Comparison of ENCODE assay signal across 17 cellular contexts in the genomic region with DNA sequence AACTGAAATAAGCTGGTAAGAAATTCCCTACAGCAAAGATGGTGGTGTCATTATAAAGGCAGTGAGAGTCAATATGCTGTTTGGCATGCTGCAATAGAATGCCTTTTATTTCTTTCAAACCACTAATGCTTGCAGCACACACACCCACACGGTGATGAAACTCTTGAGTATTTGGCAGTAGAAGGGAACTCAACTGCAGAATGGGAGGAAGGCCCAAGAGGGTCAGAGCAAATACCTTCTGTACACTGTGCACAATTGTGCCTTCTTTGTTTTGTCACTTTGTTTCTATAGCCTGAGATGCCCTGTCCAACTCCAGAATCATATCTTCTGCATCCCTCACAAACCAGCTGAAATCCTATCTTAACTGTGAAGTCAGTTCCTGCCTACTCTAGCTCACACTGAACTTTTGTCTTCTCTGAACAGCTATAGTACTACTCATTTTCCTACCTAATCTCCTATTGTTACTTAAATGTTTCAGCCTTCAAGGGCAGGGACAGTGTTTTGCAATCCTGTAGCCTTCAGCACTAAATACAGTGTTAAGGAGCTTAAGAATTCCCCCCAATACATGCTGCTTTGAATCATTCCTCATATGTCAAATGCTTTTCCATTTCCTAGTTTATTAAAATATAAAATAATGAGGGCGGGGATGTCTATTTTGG. TPM values are rescaled to one million over a fixed set of nuclear protein-coding genes. Genes with fewer than 3 reads are reported as not detected.
DNase-seq lines count a peak whose midpoint lies in the region; ATAC-seq and TF ChIP-seq lines count a peak whose summit lies in the region.
"Had no signal": no experiment of that assay in that cellular context is flagged by ENCODE, and none has a peak within 500 bp of the region (broad histone marks: within the 10 kb centered on the region; RNA-seq: fewer than 3 reads in every experiment).

No MANE protein-coding gene starts in this region.

- H3K4me1 Mint-ChIP-seq in CD8-positive, alpha-beta T cell (ENCODE audit: low read depth) = no peaks in the 10 kb centered on the region

- POLR2A ChIA-PET in CD8-positive, alpha-beta T cell (lab: Charles Lee) = interaction anchor here (0.6 kb wide), 1 partner anchor 252 kb away, joined by 4 read pairs; no protein-coding TSS in a partner anchor

- H3K79me2 ChIP-seq in osteoblast (ENCODE audit: insufficient read depth, low read length) = peaks cover 23% of the 10 kb centered on the region

- CTCF ChIA-PET in CD8-positive, alpha-beta T cell (lab: Charles Lee) = interaction anchor here (0.6 to 1.4 kb wide), 3 partner anchors 12 to 78 kb away, joined by 3 to 5 read pairs (median 3); no protein-coding TSS in a partner anchor

- no peak overlapping the region for H2AFZ ChIP-seq in osteoblast (ENCODE audit: low read length)

- no peak for TF ChIP-seq CTCF in CD8-positive, alpha-beta T cell (IDR thresholded peaks at IDR 0.05)
- TF ChIP-seq CTCF in NB4 (IDR thresholded peaks at IDR 0.05; ENCODE audit: low read depth, low read length) = no peak
- no peak for TF ChIP-seq CTCF in fibroblast of mammary gland (conservative IDR thresholded peaks at IDR 0.05; ENCODE audit: control insufficient read depth, insufficient read depth, low read depth, low read length)
- no peak for TF ChIP-seq CTCF in osteoblast (IDR thresholded peaks at IDR 0.05; ENCODE audit: extremely low read depth, low read depth, low read length)

- ATAC-seq in CD8-positive, alpha-beta T cell = no peak

- H3K4me1 ChIP-seq in CD8-positive, alpha-beta T cell (ENCODE audit: insufficient read depth, low read length) = no peaks in the 10 kb centered on the region
- H3K4me1 ChIP-seq in osteoblast (ENCODE audit: insufficient read depth, low read length) = peaks cover 15% of the 10 kb centered on the region

- no peaks in the 10 kb centered on the region for H3K27me3 Mint-ChIP-seq in CD8-positive, alpha-beta T cell (ENCODE audit: low read depth)
- H3K27me3 Mint-ChIP-seq: stimulated activated naive CD8-positive, alpha-beta T cell treated with anti-CD3 and anti-CD28 coated beads, Interleukin-15, Interleukin-2, amounts not matched to agents 100 ng/mL and 50 ng/mL, for 24 hours had no signal

- H3K4me3 ChIP-seq in CD8-positive, alpha-beta T cell (ENCODE audit: low read depth, low read length) = no peak overlapping the region
- H3K4me3 ChIP-seq in NB4 (ENCODE audit: low read depth, low read length) = no peak overlapping the region
- no peak overlapping the region for H3K4me3 ChIP-seq in fibroblast of mammary gland (ENCODE audit: control insufficient read depth, low read depth, low read length)
- H3K4me3 ChIP-seq in osteoblast (ENCODE audit: insufficient read depth, low read length) = no peak overlapping the region
- H3K4me3 ChIP-seq: heart right ventricle had no signal

- H3K9me3 ChIP-seq in CD8-positive, alpha-beta T cell (ENCODE audit: low read length) = no peaks in the 10 kb centered on the region
- no peaks in the 10 kb centered on the region for H3K9me3 ChIP-seq in osteoblast (ENCODE audit: low read depth, low read length)
- H3K9me3 ChIP-seq: heart right ventricle had no signal

- no peak overlapping the region for H3K4me3 Mint-ChIP-seq in CD8-positive, alpha-beta T cell
- H3K4me3 Mint-ChIP-seq: stimulated activated naive CD8-positive, alpha-beta T cell treated with anti-CD3 and anti-CD28 coated beads, Interleukin-15, Interleukin-2, amounts not matched to agents 100 ng/mL and 50 ng/mL, for 24 hours had no signal

- H3K36me3 ChIP-seq in CD8-positive, alpha-beta T cell (ENCODE audit: insufficient read depth, low read length) = peaks cover 52% of the 10 kb centered on the region
- H3K36me3 ChIP-seq in osteoblast (ENCODE audit: insufficient read depth, low read length) = peaks cover 84% of the 10 kb centered on the region

- peaks cover 86% of the 10 kb centered on the region for H3K36me3 Mint-ChIP-seq in CD8-positive, alpha-beta T cell

- H3K4me2 ChIP-seq in osteoblast (ENCODE audit: insufficient read depth, low read length) = peak overlapping the region; percentile 25

- H4K20me1 ChIP-seq in osteoblast (ENCODE audit: insufficient read depth, low read length) = peaks cover 8% of the 10 kb centered on the region

- H3K9me3 Mint-ChIP-seq in CD8-positive, alpha-beta T cell = no peaks in the 10 kb centered on the region
- H3K9me3 Mint-ChIP-seq: stimulated activated naive CD8-positive, alpha-beta T cell treated with anti-CD3 and anti-CD28 coated beads, Interleukin-15, Interleukin-2, amounts not matched to agents 100 ng/mL and 50 ng/mL, for 24 hours had no signal

- DNase-seq in CD8-positive, alpha-beta T cell = no peak
- peak; percentile 60 for DNase-seq in NB4 (ENCODE audit: low read depth)
- DNase-seq in fibroblast of mammary gland (ENCODE audit: low read depth) = peak; percentile 80
- DNase-seq in osteoblast (ENCODE audit: insufficient read length, low spot score, missing footprints) = no peak
- DNase-seq in DMS79 treated with DMSO at 0.1 percent for 48 hours (lab: John Stamatoyannopoulos, UW) = no peak
- no peak for DNase-seq in NCI-H2171 treated with DMSO at 0.1 percent for 48 hours (lab: John Stamatoyannopoulos, UW)
- no peak for DNase-seq in NCI-H82 (lab: John Stamatoyannopoulos, UW)
- DNase-seq in NCI-H2171 (lab: John Stamatoyannopoulos, UW) = no peak
- DNase-seq: COR-L47; dermis blood vessel endothelial cell; heart right ventricle; NCI-H1436; NK-92 treated with Interleukin-12 subunit alpha and Interleukin-12 subunit beta, amount 100 ng/mL, for 24 hours; posterior cingulate gyrus; stimulated activated CD4-positive, alpha-beta T cell treated with anti-CD3 and anti-CD28 coated beads, Interleukin-4, amount 100 ng/mL, for 24 hours; T-helper 1 cell had no signal

- H3K27me3 ChIP-seq in CD8-positive, alpha-beta T cell (ENCODE audit: insufficient read depth, low read length) = no peaks in the 10 kb centered on the region
- H3K27me3 ChIP-seq in osteoblast (ENCODE audit: insufficient read depth, low read length) = no peaks in the 10 kb centered on the region
- H3K27me3 ChIP-seq: heart right ventricle had no signal

- H3K27ac ChIP-seq in CD8-positive, alpha-beta T cell (ENCODE audit: low read depth, low read length) = no peak overlapping the region
- peak overlapping the region; percentile 50 for H3K27ac ChIP-seq in osteoblast (ENCODE audit: low read depth, low read length)

- TF ChIP-seq POLR2A in NB4 (IDR thresholded peaks at IDR 0.05; ENCODE audit: extremely low read depth, insufficient read length) = no peak

- intact Hi-C loops in CD8-positive, alpha-beta T cell (cut with DNase I, micrococcal nuclease) = no loop called here

- peak overlapping the region; percentile 37 for H3K27ac Mint-ChIP-seq in CD8-positive, alpha-beta T cell
- H3K27ac Mint-ChIP-seq: stimulated activated naive CD8-positive, alpha-beta T cell treated with anti-CD3 and anti-CD28 coated beads, Interleukin-15, Interleukin-2, amounts not matched to agents 100 ng/mL and 50 ng/mL, for 24 hours had no signal

RNA-seq across cellular contexts. Expression of gene MMS19, which starts 22.2 kb away (rescaled TPM):
- total RNA-seq in CD8-positive, alpha-beta T cell = 10 to 100 TPM; 48.4 to 49.5 TPM
- total RNA-seq in osteoblast = 60.4 and 63.0 TPM in 2 replicates

RNA-seq across cellular contexts. Expression of gene UBTD1, which starts 22.7 kb away (rescaled TPM):
- total RNA-seq in CD8-positive, alpha-beta T cell = 1 to 10 TPM in 1 of 2 experiments, under 1 TPM in 1; 0.58 to 1.1 TPM
- total RNA-seq in osteoblast = 29.0 and 32.7 TPM in 2 replicates

RNA-seq across cellular contexts. Expression of gene ZDHHC16, which starts 30.1 kb away (rescaled TPM):
- 1 to 10 TPM; 4.7 to 6.2 TPM for total RNA-seq in CD8-positive, alpha-beta T cell
- total RNA-seq in osteoblast = 39.8 and 45.1 TPM in 2 replicates

RNA-seq across cellular contexts. Expression of gene EXOSC1, which starts 30.3 kb away (rescaled TPM):
- total RNA-seq in CD8-positive, alpha-beta T cell = 10 to 100 TPM; 30.2 to 30.4 TPM
- 40.2 and 47.4 TPM in 2 replicates for total RNA-seq in osteoblast

RNA-seq across cellular contexts. Expression of gene PGAM1, which starts 50.1 kb away (rescaled TPM):
- 10 to 100 TPM; 56.7 to 56.8 TPM for total RNA-seq in CD8-positive, alpha-beta T cell
- 256 and 330 TPM in 2 replicates for total RNA-seq in osteoblast

Comparison
In these comparisons a context has a peak if more than half of its experiments do, and no peak if none do; other contexts are left out.
1. DNase-seq: peak in NB4 (single experiment) and fibroblast of mammary gland (single experiment); none in CD8-positive, alpha-beta T cell (0 of 7), osteoblast (single experiment), DMS79 treated with DMSO at 0.1 percent for 48 hours (single experiment), NCI-H2171 treated with DMSO at 0.1 percent for 48 hours (single experiment), NCI-H82 (single experiment) and NCI-H2171 (single experiment).
2. RNA of gene UBTD1, which starts 22.7 kb away (total RNA-seq): 29.0 to 32.7 TPM in osteoblast; 0.58 to 1.1 TPM in CD8-positive, alpha-beta T cell; every median in the first group is over 10 times any median in the second.